8 cellular contexts compared by ENCODE assay signal in the genomic region with DNA sequence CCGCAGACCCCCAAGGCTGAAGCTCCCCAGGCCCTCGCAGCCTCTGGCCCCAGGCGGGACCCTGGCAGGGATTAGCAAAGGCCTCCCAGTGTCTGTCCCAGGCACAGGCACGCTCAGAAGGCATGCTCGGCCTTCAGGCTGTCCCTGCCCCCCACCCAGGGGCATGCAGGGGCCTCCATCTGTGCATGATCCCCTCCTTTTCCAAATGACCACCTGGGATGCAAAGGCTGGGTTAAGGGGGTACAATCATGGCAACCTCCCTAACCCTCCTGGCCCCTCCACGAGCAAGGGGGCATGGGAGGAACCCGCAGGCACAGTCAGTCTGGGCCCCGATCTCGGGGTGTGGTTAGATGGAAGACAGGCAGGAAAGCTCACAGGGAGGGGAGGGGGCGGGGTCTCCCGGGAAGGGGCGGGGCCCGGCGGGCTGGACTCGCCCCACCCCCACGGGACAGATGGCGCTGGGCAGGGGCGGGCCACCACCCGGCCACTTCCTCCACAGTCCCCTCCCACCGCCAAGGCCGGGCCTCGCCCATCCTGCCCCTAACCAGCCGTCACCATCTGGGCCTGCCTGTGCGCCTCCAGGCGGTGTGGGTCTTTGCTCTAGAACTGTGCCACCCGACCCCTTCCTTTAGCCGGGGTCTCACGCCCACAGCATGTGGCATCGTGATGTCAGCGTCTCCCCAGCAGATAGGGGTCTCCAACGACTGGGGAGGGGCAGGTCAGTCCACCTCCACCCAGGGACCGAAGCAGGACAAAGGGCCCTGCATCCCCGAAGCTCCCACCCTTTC. TPM values are rescaled to one million over a fixed set of nuclear protein-coding genes. Genes with fewer than 3 reads are reported as not detected.
A peak's percentile ranks its signal among the peaks of the same experiment; 100 is the strongest.
DNase-seq lines count a peak whose midpoint lies in the region; ATAC-seq and TF ChIP-seq lines count a peak whose summit lies in the region.

No MANE protein-coding gene starts in this region.

- H3K36me3 Mint-ChIP-seq in Calu3 (ENCODE audit: insufficient read depth, unreplicated experiment): peaks cover 17% of the 10 kb centered on the region

- H3K36me3 ChIP-seq in WERI-Rb-1: peaks cover 7% of the 10 kb centered on the region

- H3K27me3 Mint-ChIP-seq in Calu3 (ENCODE audit: unreplicated experiment): no peaks in the 10 kb centered on the region

- DNase-seq in Calu3: peak; percentile 62
- DNase-seq in MV-4-11 (lab: John Stamatoyannopoulos, UW): peak; percentile 98
- DNase-seq in WERI-Rb-1: peak; percentile 96
- DNase-seq in caudate nucleus (lab: John Stamatoyannopoulos, UW): peak in 42 of 61 donors; percentile 12 to 79 (median 43)
- peak; percentile 51 for DNase-seq in kidney tubule cell (ENCODE audit: low spot score)
- peak; percentile 85 for DNase-seq in stimulated activated CD4-positive, alpha-beta T cell treated with anti-CD3 and anti-CD28 coated beads, Interleukin-1b, Interleukin-23, amount 100 ng/mL, for 48 hours
- DNase-seq in kidney glomerular epithelial cell (lab: John Stamatoyannopoulos, UW): no peak

- CTCF ChIA-PET in Calu3 (lab: Charles Lee): interaction anchor here (1.0 kb wide), 1 partner anchor 9 kb away, joined by 5 read pairs; no protein-coding TSS in a partner anchor

- H3K27ac ChIP-seq in WERI-Rb-1: peak overlapping the region; percentile 96
- peak overlapping the region; percentile 77 for H3K27ac ChIP-seq in caudate nucleus (ENCODE audit: low read depth, low read length)

- no peaks in the 10 kb centered on the region for H3K4me1 Mint-ChIP-seq in Calu3 (ENCODE audit: low read depth, unreplicated experiment)

- peak overlapping the region; percentile 53 for H3K4me3 ChIP-seq in WERI-Rb-1 (ENCODE audit: low read depth, low read length)

- no peaks in the 10 kb centered on the region for H3K27me3 ChIP-seq in WERI-Rb-1 (ENCODE audit: insufficient read depth, low read depth, severe bottlenecking)

- H3K27ac Mint-ChIP-seq in Calu3 (ENCODE audit: unreplicated experiment): no peak overlapping the region

- peak; percentile 45 for ATAC-seq in GM21619 (IDR thresholded peaks at IDR 0.05; ENCODE audit: unreplicated experiment)

- no peaks in the 10 kb centered on the region for H3K9me3 ChIP-seq in WERI-Rb-1 (ENCODE audit: severe bottlenecking)

- TF ChIP-seq CTCF in Calu3 (IDR thresholded peaks at IDR 0.05; ENCODE audit: unreplicated experiment): no peak
- peak; percentile 36; the same call in 1 of the 2 replicates for TF ChIP-seq CTCF in WERI-Rb-1 (IDR thresholded peaks at IDR 0.05; ENCODE audit: low read depth, low read length)

- H3K4me3 Mint-ChIP-seq in Calu3 (ENCODE audit: low read depth, unreplicated experiment): no peak overlapping the region

- no TSS peak for BruUV-seq in Calu3 (replicated peaks; lab: Mats Ljungman, UMichigan)

- H3K9me3 Mint-ChIP-seq in Calu3 (ENCODE audit: low read depth, unreplicated experiment): no peaks in the 10 kb centered on the region

- intact Hi-C loops in Calu3 (cut with micrococcal nuclease; ENCODE audit: unreplicated experiment): no loop called here

RNA-seq across cellular contexts. Expression of a gene that starts 7.0 kb away (rescaled TPM):
- total RNA-seq in Calu3 (2022): 34.1 and 39.5 TPM in 2 replicates

RNA-seq across cellular contexts. Expression of a gene that starts 8.1 kb away (rescaled TPM):
- 32.3 and 39.0 TPM in 2 replicates for total RNA-seq in Calu3 (2022)

RNA-seq across cellular contexts. Expression of a gene that starts 30.1 kb away (rescaled TPM):
- 35.2 and 36.9 TPM in 2 replicates for total RNA-seq in Calu3 (2022)

RNA-seq across cellular contexts. Expression of a gene that starts 43.2 kb away (rescaled TPM):
- 5.9 and 6.7 TPM in 2 replicates for total RNA-seq in Calu3 (2022)

RNA-seq across cellular contexts. Expression of a gene that starts 50.0 kb away (rescaled TPM):
- 6.7 TPM in 2 replicates for total RNA-seq in Calu3 (2022)
